ENCODE assay signal across 18 cellular contexts in genomic region chr13:42561752-42562467, GRCh38. TPM values are rescaled to one million over a fixed set of nuclear protein-coding genes. Genes with fewer than 3 reads are reported as not detected.
DNase-seq lines count a peak whose midpoint lies in the region; ATAC-seq, FAIRE-seq and TF ChIP-seq lines count a peak whose summit lies in the region.
"Had no signal": no experiment of that assay in that cellular context is flagged by ENCODE, and none has a peak within 500 bp of the region (broad histone marks: within the 10 kb centered on the region; RNA-seq: fewer than 3 reads in every experiment).

No MANE protein-coding gene starts in this region.

- no peak overlapping the region for H3K4me3 Mint-ChIP-seq in activated naive CD4-positive, alpha-beta T cell treated with anti-CD3 and anti-CD28 coated beads, Interleukin-2, amount 50 U/mL, for 24 hours
- H3K4me3 Mint-ChIP-seq in stimulated activated naive B cell treated with anti-CD40 and anti-IgM and Interleukin-4, amounts not matched to agents 10 μg/mL and 1 μg/mL and 100 μg/mL, for 72 hours, result no peak overlapping the region
- H3K4me3 Mint-ChIP-seq: activated CD8-positive, alpha-beta memory T cell treated with anti-CD3 and anti-CD28 coated beads, Interleukin-2, amount 10 ng/mL, durations not matched to agents 7 days and 5 days had no signal

- H3K9me1 ChIP-seq in keratinocyte (ENCODE audit: control insufficient read depth, extremely low read depth, insufficient read depth, low read length), result no peaks in the 10 kb centered on the region

- H3K9me3 ChIP-seq in PC-3 (ENCODE audit: low read length), result no peaks in the 10 kb centered on the region
- H3K9me3 ChIP-seq in keratinocyte (ENCODE audit: control insufficient read depth, low read depth, low read length), result no peaks in the 10 kb centered on the region

- H3K9ac ChIP-seq in PC-3 (ENCODE audit: low read length), result no peak overlapping the region
- no peak overlapping the region for H3K9ac ChIP-seq in keratinocyte (ENCODE audit: control insufficient read depth, extremely low read depth, insufficient read depth, low read length)

- H3K27ac ChIP-seq in PC-3 (ENCODE audit: low read length) (no peak overlapping the region; the same call in 1 of the 2 replicates), keratinocyte (ENCODE audit: control insufficient read depth, insufficient read depth, low read length) (no peak overlapping the region)

- H3K9me3 Mint-ChIP-seq in activated naive CD4-positive, alpha-beta T cell treated with anti-CD3 and anti-CD28 coated beads, Interleukin-2, amount 50 U/mL, for 24 hours, result peaks cover 11% of the 10 kb centered on the region
- H3K9me3 Mint-ChIP-seq in stimulated activated naive B cell treated with anti-CD40 and anti-IgM and Interleukin-4, amounts not matched to agents 10 μg/mL and 1 μg/mL and 100 μg/mL, for 72 hours, result peaks cover 0 to 5% of the 10 kb centered on the region in 2 donors

- H4K20me1 ChIP-seq in PC-3 (ENCODE audit: low read length) (no peaks in the 10 kb centered on the region), keratinocyte (ENCODE audit: control insufficient read depth, extremely low read depth, insufficient read depth, low read length) (no peaks in the 10 kb centered on the region)

- H3K4me1 ChIP-seq in PC-3 (ENCODE audit: insufficient read depth, low read length) (no peaks in the 10 kb centered on the region), keratinocyte (ENCODE audit: control insufficient read depth, extremely low read depth, insufficient read depth, low read length) (no peaks in the 10 kb centered on the region)

- no peaks in the 10 kb centered on the region for H3F3A ChIP-seq in PC-3 (ENCODE audit: low read length, unreplicated experiment)

- H3K4me1 Mint-ChIP-seq in activated naive CD4-positive, alpha-beta T cell treated with anti-CD3 and anti-CD28 coated beads, Interleukin-2, amount 50 U/mL, for 24 hours, result peaks cover 7% of the 10 kb centered on the region
- peaks cover 11 to 15% of the 10 kb centered on the region in 2 donors for H3K4me1 Mint-ChIP-seq in stimulated activated naive B cell treated with anti-CD40 and anti-IgM and Interleukin-4, amounts not matched to agents 10 μg/mL and 1 μg/mL and 100 μg/mL, for 72 hours

- H3K27me3 ChIP-seq in PC-3 (ENCODE audit: low read length) (no peaks in the 10 kb centered on the region), keratinocyte (ENCODE audit: control insufficient read depth, extremely low read depth, insufficient read depth, low read length) (no peaks in the 10 kb centered on the region)

- TF ChIP-seq CTCF in PC-3 (conservative IDR thresholded peaks at IDR 0.05; ENCODE audit: low read depth, low read length) (no peak), keratinocyte (optimal IDR thresholded peaks at IDR 0.05 in 1 of 3, IDR thresholded peaks at IDR 0.05 in 1 of 3, conservative IDR thresholded peaks at IDR 0.05 in 1 of 3; ENCODE audit: extremely low read depth in 1 of 3, insufficient read depth in 2 of 3, low read length in 3 of 3) (no peak)

- H3K4me2 ChIP-seq in PC-3 (ENCODE audit: low read length), result no peak overlapping the region
- H3K4me2 ChIP-seq in keratinocyte (ENCODE audit: control insufficient read depth, extremely low read depth, insufficient read depth, low read depth, low read length), result no peak overlapping the region

- H3K79me2 ChIP-seq in PC-3 (ENCODE audit: low read length) (no peaks in the 10 kb centered on the region), keratinocyte (ENCODE audit: control insufficient read depth, insufficient read depth, low read length) (no peaks in the 10 kb centered on the region)

- no peaks in the 10 kb centered on the region for H3K27me3 Mint-ChIP-seq in activated naive CD4-positive, alpha-beta T cell treated with anti-CD3 and anti-CD28 coated beads, Interleukin-2, amount 50 U/mL, for 24 hours
- H3K27me3 Mint-ChIP-seq in stimulated activated naive B cell treated with anti-CD40 and anti-IgM and Interleukin-4, amounts not matched to agents 10 μg/mL and 1 μg/mL and 100 μg/mL, for 72 hours, result peaks cover 0 to 5% of the 10 kb centered on the region in 2 donors
- H3K27me3 Mint-ChIP-seq: activated CD8-positive, alpha-beta memory T cell treated with anti-CD3 and anti-CD28 coated beads, Interleukin-2, amount 10 ng/mL, durations not matched to agents 7 days and 5 days had no signal

- CTCF ChIA-PET in PC-3 (lab: Charles Lee), result no interaction called here

- dilution Hi-C loops in keratinocyte (cut with MboI; ENCODE audit: extremely low pct_ligation_motif_present, low sequenced_read_pairs), result no loop called here

- H3K36me3 ChIP-seq in PC-3 (ENCODE audit: low read depth, low read length), result no peaks in the 10 kb centered on the region
- H3K36me3 ChIP-seq in keratinocyte (ENCODE audit: control insufficient read depth in 2 of 2, extremely low read depth in 1 of 2, insufficient read depth in 2 of 2, low read length in 2 of 2), result no peaks in the 10 kb centered on the region

- H2AFZ ChIP-seq in PC-3 (ENCODE audit: low read length) (no peak overlapping the region), keratinocyte (ENCODE audit: control insufficient read depth, low read length) (no peak overlapping the region)

- H3K9me2 ChIP-seq in PC-3 (replicated peaks; ENCODE audit: low read length), result no peaks in the 10 kb centered on the region

- POLR2A ChIA-PET in PC-3 (lab: Charles Lee; ENCODE audit: unreplicated experiment), result no interaction called here

- FAIRE-seq in keratinocyte (lab: Jason Lieb, UNC), result peak; percentile 32

- DNase-seq in activated naive CD4-positive, alpha-beta T cell treated with Interleukin-2 at 50 U/mL for 16 hours, result no peak
- DNase-seq in PC-3 (peak; percentile 42), keratinocyte (ENCODE audit: low read depth, low spot score) (no peak), dermis blood vessel endothelial cell (no peak)
- DNase-seq in stimulated activated naive B cell treated with anti-CD40 and anti-IgM and Interleukin-4, amounts not matched to agents 10 μg/mL and 1 μg/mL and 100 μg/mL, for 72 hours, result no peak
- DNase-seq in stimulated activated naive CD4-positive, alpha-beta T cell (lab: John Stamatoyannopoulos, UW), result no peak
- DNase-seq: activated CD8-positive, alpha-beta memory T cell treated with anti-CD3 and anti-CD28 coated beads, Interleukin-2, amount 10 ng/mL, durations not matched to agents 7 days and 5 days; AML-193; aorta; DND-41; NCI-H1417 treated with DMSO at 0.1 percent for 48 hours; NCI-H446 treated with DMSO at 0.1 percent for 48 hours; nucleus accumbens had no signal

- no TSS peak for BruUV-seq in PC-3 (replicated peaks; lab: Mats Ljungman, UMichigan)

- H3K36me3 Mint-ChIP-seq in activated naive CD4-positive, alpha-beta T cell treated with anti-CD3 and anti-CD28 coated beads, Interleukin-2, amount 50 U/mL, for 24 hours, result peaks cover 3% of the 10 kb centered on the region
- H3K36me3 Mint-ChIP-seq in stimulated activated naive B cell treated with anti-CD40 and anti-IgM and Interleukin-4, amounts not matched to agents 10 μg/mL and 1 μg/mL and 100 μg/mL, for 72 hours, result peaks cover 0 to 3% of the 10 kb centered on the region in 2 donors

- peak overlapping the region; percentile 66 for H3K27ac Mint-ChIP-seq in activated naive CD4-positive, alpha-beta T cell treated with anti-CD3 and anti-CD28 coated beads, Interleukin-2, amount 50 U/mL, for 24 hours
- no peak overlapping the region for H3K27ac Mint-ChIP-seq in stimulated activated naive B cell treated with anti-CD40 and anti-IgM and Interleukin-4, amounts not matched to agents 10 μg/mL and 1 μg/mL and 100 μg/mL, for 72 hours
- H3K27ac Mint-ChIP-seq: activated CD8-positive, alpha-beta memory T cell treated with anti-CD3 and anti-CD28 coated beads, Interleukin-2, amount 10 ng/mL, durations not matched to agents 7 days and 5 days had no signal

- ATAC-seq in PC-3 (peak; percentile 24; the same call in 1 of the 2 replicates), HG03039 (IDR thresholded peaks at IDR 0.05; ENCODE audit: unreplicated experiment) (no peak)
- peak; percentile 79 to 80 for ATAC-seq in stimulated activated naive B cell treated with anti-CD40 and anti-IgM and Interleukin-4, amounts not matched to agents 10 μg/mL and 1 μg/mL and 100 μg/mL, for 72 hours (replicated peaks)
- ATAC-seq: activated CD8-positive, alpha-beta memory T cell treated with anti-CD3 and anti-CD28 coated beads, Interleukin-2, amount 10 ng/mL, durations not matched to agents 7 days and 5 days; Panc1 had no signal

- intact Hi-C loops in PC-3 (cut with micrococcal nuclease), result no loop called here

- H3K4me3 ChIP-seq in PC-3 (ENCODE audit: low read length), result no peak overlapping the region
- H3K4me3 ChIP-seq in keratinocyte (ENCODE audit: control insufficient read depth in 2 of 3, extremely low read depth in 1 of 3, insufficient read depth in 2 of 3, low read depth in 1 of 3, low read length in 3 of 3), result no peak overlapping the region

RNA-seq across cellular contexts. Expression of gene TNFSF11, which starts 12.0 kb away (rescaled TPM):
- total RNA-seq in PC-3 (2014; rRNA removed) (not detected in 2 replicates), dermis blood vessel endothelial cell (not detected in 2 replicates)
- 0.14 TPM in 1 of 3 replicates, not detected in the others for polyA plus RNA-seq in keratinocyte
- polyA plus RNA-seq in keratinocyte (2011; ENCODE audit: low read depth), result 0.40 TPM
- not detected in 2 replicates for polyA plus RNA-seq in keratinocyte (2011; cell fraction: cytosol; rRNA removed)
- not detected in 2 replicates for polyA plus RNA-seq in keratinocyte (2011; cell fraction: nucleus; rRNA removed)
- 0.24 TPM in 1 of 2 replicates, not detected in the other for polyA plus RNA-seq in keratinocyte (2012; ENCODE audit: low replicate concordance)
- 0.07 TPM in 1 of 3 replicates, not detected in the others for polyA minus RNA-seq in keratinocyte
- not detected for polyA minus RNA-seq in keratinocyte (2011; cell fraction: cytosol; rRNA and poly(A)+ RNA removed)
- polyA minus RNA-seq in keratinocyte (2011; cell fraction: nucleus; rRNA and poly(A)+ RNA removed), result not detected in 2 replicates
- total RNA-seq: mesenteric fat pad; T-helper 1 cell treated with Interleukin-12 subunit alpha and Interleukin-12 subunit beta and Interleukin-4 antibody, amounts not matched to agents 30 ng/mL and 1 ng/mL, for 36 hours had no signal
- polyA plus RNA-seq: aorta had no signal
